7 cellular contexts compared by ENCODE assay signal in the genomic region with DNA sequence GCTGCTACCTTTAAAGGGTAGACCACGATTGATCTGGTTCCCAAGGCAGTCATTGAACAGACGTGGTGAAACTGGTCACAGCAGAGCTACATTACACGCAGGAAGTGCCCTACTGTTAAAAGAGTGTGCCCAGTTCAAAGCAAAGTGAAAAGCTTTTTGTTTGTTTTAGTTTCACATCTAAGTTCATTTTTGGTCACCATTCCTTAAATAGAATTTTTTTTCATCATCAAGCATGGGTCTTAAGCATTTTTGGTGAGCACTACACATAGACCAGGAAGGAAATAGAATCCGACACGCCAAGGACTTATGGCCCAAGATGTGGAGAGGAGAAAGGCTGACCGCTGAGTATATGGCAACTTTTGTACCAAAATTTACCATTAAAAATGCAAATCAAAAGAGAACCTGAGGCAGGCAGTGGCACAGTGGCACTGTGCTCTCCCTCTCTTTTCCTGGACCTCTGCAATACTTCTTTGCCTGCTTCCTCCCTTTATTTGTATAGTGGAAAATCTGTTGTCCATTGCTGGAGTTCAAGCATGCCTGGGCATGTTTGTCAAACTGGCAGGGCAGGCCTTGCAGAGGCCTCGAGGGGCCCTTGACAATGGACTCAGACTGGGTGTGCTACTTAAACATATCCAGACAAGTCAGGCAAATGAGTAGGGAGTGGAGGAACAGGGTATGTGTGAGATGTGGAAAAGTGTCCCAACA. TPM values are rescaled to one million over a fixed set of nuclear protein-coding genes. Genes with fewer than 3 reads are reported as not detected.
DNase-seq lines count a peak whose midpoint lies in the region; ATAC-seq and TF ChIP-seq lines count a peak whose summit lies in the region.

No MANE protein-coding gene starts in this region.

- ATAC-seq in GM18868 (IDR thresholded peaks at IDR 0.05; ENCODE audit: unreplicated experiment) (peak; percentile 77), HG02642 (IDR thresholded peaks at IDR 0.05; ENCODE audit: poor library complexity, unreplicated experiment) (peak; percentile 71), left lobe of liver (no peak)

- peaks cover 5% of the 10 kb centered on the region for H3K36me3 Mint-ChIP-seq in endothelial cell (ENCODE audit: low read depth, unreplicated experiment)

- no peak overlapping the region for H3K4me3 Mint-ChIP-seq in endothelial cell (ENCODE audit: unreplicated experiment)

- peaks cover 23% of the 10 kb centered on the region for H3K4me1 Mint-ChIP-seq in endothelial cell (ENCODE audit: unreplicated experiment)

- H3K9me3 Mint-ChIP-seq in endothelial cell (ENCODE audit: unreplicated experiment): no peaks in the 10 kb centered on the region

- DNase-seq in NCI-H1930 (lab: John Stamatoyannopoulos, UW) (peak; percentile 40 to 52), endothelial cell (ENCODE audit: low spot score) (no peak), left lobe of liver (ENCODE audit: low spot score) (no peak)
- no peak for DNase-seq in stimulated activated naive CD4-positive, alpha-beta T cell (lab: John Stamatoyannopoulos, UW)
- DNase-seq in stimulated activated CD4-positive, alpha-beta T cell treated with anti-CD3 and anti-CD28 coated beads, Interleukin-4, amount 100 ng/mL, for 24 hours: no peak

- H3K27me3 Mint-ChIP-seq in endothelial cell (ENCODE audit: unreplicated experiment): no peaks in the 10 kb centered on the region

- H3K27ac Mint-ChIP-seq in endothelial cell (ENCODE audit: unreplicated experiment): peak overlapping the region; percentile 43

- no peak for TF ChIP-seq CTCF in endothelial cell (IDR thresholded peaks at IDR 0.05; ENCODE audit: unreplicated experiment)

RNA-seq across cellular contexts. Expression of a gene that starts 42.6 kb away (rescaled TPM):
- 264 TPM for total RNA-seq in endothelial cell (ENCODE audit: unreplicated experiment)
- 55.1 TPM for total RNA-seq in left lobe of liver

Comparison
In these comparisons a context has a peak if more than half of its experiments do, and no peak if none do; other contexts are left out.
1. DNase-seq: peak in NCI-H1930 (2 of 2); none in endothelial cell (single experiment), stimulated activated naive CD4-positive, alpha-beta T cell (0 of 6), left lobe of liver (single experiment) and stimulated activated CD4-positive, alpha-beta T cell treated with anti-CD3 and anti-CD28 coated beads, Interleukin-4, amount 100 ng/mL, for 24 hours (single experiment).